In the genomic region with DNA sequence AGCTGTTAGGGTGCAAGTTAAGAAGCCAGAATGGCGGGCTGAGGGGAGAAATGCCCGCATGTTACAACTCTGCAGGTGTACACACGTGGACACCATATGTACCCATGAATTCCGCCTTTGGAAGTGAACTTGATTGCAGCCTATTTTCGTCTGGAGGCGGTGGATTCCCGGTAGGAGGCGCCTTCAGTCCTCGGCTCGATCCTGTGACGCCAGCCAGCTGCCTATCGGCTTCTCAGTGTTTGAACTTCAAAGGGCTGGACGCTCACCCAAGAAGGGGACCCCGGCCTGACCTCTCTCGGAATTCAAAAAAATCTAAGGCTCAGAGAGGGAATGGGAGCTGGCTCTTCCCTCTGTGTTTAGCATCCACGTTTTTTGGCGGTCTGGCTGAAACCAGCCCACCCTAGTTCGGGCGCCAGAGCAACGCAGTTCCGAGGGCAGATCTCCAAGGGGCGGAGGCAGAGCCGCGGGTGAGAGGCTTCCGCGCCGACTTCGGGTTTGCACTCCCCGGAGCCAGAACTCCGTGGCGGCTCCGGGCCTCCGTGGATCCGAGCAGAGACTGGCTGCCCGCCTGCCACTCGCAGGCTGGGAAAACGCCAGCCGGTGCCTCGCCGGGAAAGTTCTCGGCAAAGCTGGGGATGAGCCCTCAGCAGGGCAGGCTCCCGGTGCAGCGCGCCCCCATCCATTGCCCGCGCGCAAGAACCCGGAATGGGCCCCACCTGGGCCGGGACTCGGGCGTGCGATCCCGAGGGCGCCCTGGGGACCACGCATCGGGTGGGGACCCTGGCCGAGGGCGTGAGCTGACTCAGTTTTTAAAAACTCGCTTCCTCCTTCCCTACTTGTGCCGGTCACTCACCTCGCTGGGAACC, we compare ENCODE assay signal across 8 cellular contexts. TPM values are rescaled to one million over a fixed set of nuclear protein-coding genes. Genes with fewer than 3 reads are reported as not detected.
DNase-seq lines count a peak whose midpoint lies in the region; ATAC-seq, FAIRE-seq and TF ChIP-seq lines count a peak whose summit lies in the region.

No MANE protein-coding gene starts in this region.

- H3K4me3 ChIP-seq in bronchial epithelial cell (ENCODE audit: low read depth, low read length) (peak overlapping the region; percentile 63), iPS-18a (ENCODE audit: low read length) (peak overlapping the region; percentile 74), rectal smooth muscle tissue (ENCODE audit: low read length) (peak overlapping the region; percentile 85)

- TF ChIP-seq CTCF in bronchial epithelial cell (IDR thresholded peaks at IDR 0.05; ENCODE audit: insufficient read depth, low read length, severe bottlenecking), result peak; percentile 85

- FAIRE-seq in HTR-8/SVneo (lab: Jason Lieb, UNC) (peak; percentile 46), bronchial epithelial cell (lab: Jason Lieb, UNC) (peak; percentile 60)

- H3K36me3 ChIP-seq in bronchial epithelial cell (ENCODE audit: control insufficient read depth, insufficient read depth, low read length), result no peaks in the 10 kb centered on the region
- H3K36me3 ChIP-seq in iPS-18a (ENCODE audit: control insufficient read depth, low read depth, low read length), result no peaks in the 10 kb centered on the region
- no peaks in the 10 kb centered on the region for H3K36me3 ChIP-seq in rectal smooth muscle tissue (ENCODE audit: control insufficient read depth, insufficient read depth, low read length)

- ATAC-seq in GM21360 (IDR thresholded peaks at IDR 0.05; ENCODE audit: unreplicated experiment) (no peak), GM18873 (IDR thresholded peaks at IDR 0.05; ENCODE audit: low FRiP score, unreplicated experiment) (no peak)

- H3K4me1 ChIP-seq in iPS-18a (ENCODE audit: control insufficient read depth, low read depth, low read length), result peaks cover 9% of the 10 kb centered on the region
- H3K4me1 ChIP-seq in rectal smooth muscle tissue (ENCODE audit: control insufficient read depth, insufficient read depth, low read length), result peaks cover 27% of the 10 kb centered on the region

- peak overlapping the region; percentile 35 for H3K9ac ChIP-seq in iPS-18a (ENCODE audit: low read length)
- peak overlapping the region; percentile 64 for H3K9ac ChIP-seq in rectal smooth muscle tissue (ENCODE audit: low read length)

- no peaks in the 10 kb centered on the region for H3K9me3 ChIP-seq in iPS-18a (ENCODE audit: control insufficient read depth, low read depth, low read length)

- H3K27me3 ChIP-seq in bronchial epithelial cell (ENCODE audit: control insufficient read depth, insufficient read depth, low read length), result no peaks in the 10 kb centered on the region
- H3K27me3 ChIP-seq in iPS-18a (ENCODE audit: control insufficient read depth, insufficient read depth, low read length), result peaks cover 25% of the 10 kb centered on the region
- H3K27me3 ChIP-seq in rectal smooth muscle tissue (ENCODE audit: control insufficient read depth, insufficient read depth, low read length), result no peaks in the 10 kb centered on the region

- DNase-seq in COR-L47 (lab: John Stamatoyannopoulos, UW), result peak; percentile 55
- peak; percentile 78 for DNase-seq in HTR-8/SVneo (ENCODE audit: insufficient read length, low spot score)
- peak; percentile 46 for DNase-seq in OCI-M2 (lab: John Stamatoyannopoulos, UW; ENCODE audit: unreplicated experiment)
- DNase-seq in bronchial epithelial cell (ENCODE audit: low read depth), result peak; percentile 85

- H3K27ac ChIP-seq in iPS-18a (ENCODE audit: low read length), result no peak overlapping the region
- peak overlapping the region; percentile 95 for H3K27ac ChIP-seq in rectal smooth muscle tissue (ENCODE audit: low read depth, low read length)

RNA-seq across cellular contexts. Expression of a gene that starts 1.0 kb away (rescaled TPM):
- 5.3 and 6.4 TPM in 2 replicates for total RNA-seq in bronchial epithelial cell
